8 cellular contexts compared by ENCODE assay signal in the genomic region with DNA sequence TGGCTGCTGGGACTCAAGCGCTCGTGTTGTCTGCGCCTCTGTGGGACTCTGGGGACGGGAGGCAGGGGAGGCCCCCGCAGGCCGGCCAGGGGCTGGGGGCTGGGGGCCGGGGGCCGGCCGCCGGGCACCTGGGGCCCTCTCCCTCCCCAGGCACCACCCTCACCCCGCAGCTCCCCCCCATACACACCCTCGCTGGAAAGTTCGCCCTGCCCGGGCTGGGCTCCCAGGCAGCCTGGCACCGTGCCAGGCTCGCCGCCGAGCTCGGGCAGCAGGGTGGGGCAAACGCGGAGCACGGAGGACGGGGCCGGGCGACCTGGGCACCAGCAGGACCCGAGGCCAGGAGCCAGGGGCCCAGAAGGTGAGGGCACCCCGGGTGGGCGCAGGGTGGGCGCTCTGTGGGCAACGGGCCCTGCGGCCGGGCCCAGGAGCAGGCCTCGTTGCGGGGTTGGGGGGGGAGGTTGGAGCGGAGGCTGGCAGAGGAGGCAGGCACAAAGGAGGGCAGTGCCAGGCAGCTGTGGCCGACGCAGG.
DNase-seq lines count a peak whose midpoint lies in the region; ATAC-seq, FAIRE-seq and TF ChIP-seq lines count a peak whose summit lies in the region.

No MANE protein-coding gene starts in this region.

- SMC1A ChIA-PET in GM12878 (lab: Charles Lee; ENCODE audit: uncharacterized antibody, unreplicated experiment), result no interaction called here

- no peak for FAIRE-seq in GM12878 (lab: Jason Lieb, UNC)

- WGBS in GM12878 (ENCODE audit: insufficient coverage, insufficient replicate concordance, low lambda C conversion rate, missing lambda C conversion rate), result 12% methylated on average over 10 of the region's 37 CpGs

- H3K4me3 Mint-ChIP-seq in T-helper 17 cell, result peak overlapping the region; percentile 96

- H3K27me3 ChIP-seq in HAP-1 (ENCODE audit: low read depth), result no peaks in the 10 kb centered on the region
- H3K27me3 ChIP-seq in GM12878 (replicated peaks in 1 of 2; ENCODE audit: control insufficient read depth in 2 of 2, insufficient read depth in 2 of 2, low read length in 1 of 2), result no peaks in the 10 kb centered on the region; a peak in 1 of 4 replicates

- H3K4me3 ChIP-seq in HAP-1 (peak overlapping the region; percentile 44), GM12878 (peak overlapping the region; percentile 80)

- peaks cover 6% of the 10 kb centered on the region for H3K79me2 ChIP-seq in GM12878 (ENCODE audit: control insufficient read depth, insufficient read depth, low read length)

- H3K9ac ChIP-seq in GM12878 (ENCODE audit: control insufficient read depth, insufficient read depth, low read length), result peak overlapping the region; percentile 72

- H3K4me1 ChIP-seq in HAP-1 (peaks cover 52% of the 10 kb centered on the region), GM12878 (ENCODE audit: control insufficient read depth, insufficient read depth, low read length) (peaks cover 31% of the 10 kb centered on the region)

- TF ChIP-seq CTCF in GM12878 (IDR thresholded peaks at IDR 0.05 in 2 of 3, conservative IDR thresholded peaks at IDR 0.05 in 1 of 3; ENCODE audit: control insufficient read depth in 2 of 3, extremely low read depth in 1 of 3, insufficient read depth in 1 of 3, low read depth in 3 of 3, low read length in 3 of 3), result no peak

- peaks cover 2% of the 10 kb centered on the region for H3K36me3 Mint-ChIP-seq in T-helper 17 cell (ENCODE audit: low read depth)

- intact Hi-C loops in GM12878 (cut with micrococcal nuclease; ENCODE audit: unreplicated experiment), result no loop called here

- H3K9me3 ChIP-seq in HAP-1, result no peaks in the 10 kb centered on the region
- no peaks in the 10 kb centered on the region for H3K9me3 ChIP-seq in T-helper 17 cell (ENCODE audit: control insufficient read depth, low read length, poor library complexity, severe bottlenecking)
- no peaks in the 10 kb centered on the region for H3K9me3 ChIP-seq in GM12878 (replicated peaks; ENCODE audit: control insufficient read depth, insufficient read depth, low read length)

- no peak for TF ChIP-seq EP300 in GM12878 (IDR thresholded peaks at IDR 0.05; ENCODE audit: borderline replicate concordance in 1 of 2, control insufficient read depth in 1 of 2, low read depth in 2 of 2, low read length in 2 of 2)

- peaks cover 38% of the 10 kb centered on the region for H3K4me1 Mint-ChIP-seq in T-helper 17 cell

- H3K36me3 ChIP-seq in HAP-1 (replicated peaks), result no peaks in the 10 kb centered on the region
- H3K36me3 ChIP-seq in GM12878 (ENCODE audit: control insufficient read depth in 2 of 2, insufficient read depth in 2 of 2, low read length in 1 of 2), result no peaks in the 10 kb centered on the region

- no peak for TF ChIP-seq RAD21 in GM12878 (IDR thresholded peaks at IDR 0.05; ENCODE audit: insufficient read depth, low read depth, low read length)

- H3K4me2 ChIP-seq in GM12878 (ENCODE audit: control insufficient read depth, insufficient read depth), result peak overlapping the region; percentile 90

- H2AFZ ChIP-seq in GM12878 (ENCODE audit: control insufficient read depth, low read depth, low read length), result peak overlapping the region; percentile 75

- TF ChIP-seq POLR2A in GM12878 (IDR thresholded peaks at IDR 0.05; ENCODE audit: low read depth, low read length), result peak; percentile 49

- no peaks in the 10 kb centered on the region for H3K27me3 Mint-ChIP-seq in T-helper 17 cell

- BruUV-seq in GM12878 (replicated peaks; lab: Mats Ljungman, UMichigan), result no TSS peak

- RAD21 ChIA-PET in GM12878 (lab: Charles Lee; ENCODE audit: unreplicated experiment), result no interaction called here

- peak; percentile 73 for DNase-seq in ACHN
- peak; percentile 35 to 71 for DNase-seq in HAP-1 (ENCODE audit: low spot score in 2 of 2)
- DNase-seq in T-helper 17 cell, result peak; percentile 34 to 53 (median 37)
- no peak for DNase-seq in GM12878 (ENCODE audit: low read depth, low spot score)
- DNase-seq in inferior parietal cortex (ENCODE audit: extremely low spot score), result peak; percentile 74
- DNase-seq in stimulated activated CD4-positive, alpha-beta T cell treated with anti-CD3 and anti-CD28 coated beads, Interleukin-1b, Interleukin-23, amount 100 ng/mL, for 48 hours, result peak; percentile 42
- DNase-seq in HPDE6-E6E7 (ENCODE audit: extremely low spot score), result no peak

- peak overlapping the region; percentile 65 for H3K27ac ChIP-seq in GM12878 (ENCODE audit: control insufficient read depth, insufficient read depth)

- in situ Hi-C loops in ACHN (cut with HindIII; ENCODE audit: low pct_ligation_motif_present, low pct_unique_long_range_greater_than_20kb, low sequenced_read_pairs), result no loop called here
- in situ Hi-C loops in HAP-1 (cut with MboI; ENCODE audit: low sequenced_read_pairs), result no loop called here
- in situ Hi-C loops in GM12878 (cut with MboI), result no loop called here

- H4K20me1 ChIP-seq in GM12878 (ENCODE audit: control insufficient read depth, insufficient read depth), result no peaks in the 10 kb centered on the region

- H3K27ac Mint-ChIP-seq in T-helper 17 cell, result peak overlapping the region; percentile 96

- POLR2A ChIA-PET in GM12878 (lab: Charles Lee), result no interaction called here

- CTCF ChIA-PET in GM12878 (lab: Yijun Ruan, JAX), result no interaction called here

- ATAC-seq in T-helper 17 cell (peak; percentile 62), GM12878 (peak; percentile 62), HG03565 (IDR thresholded peaks at IDR 0.05; ENCODE audit: unreplicated experiment) (no peak)

TF ChIP-seq in GM12878, 131 proteins besides CTCF, POLR2A, EP300 and RAD21:
- TF ChIP-seq EED (IDR thresholded peaks at IDR 0.05; ENCODE audit: low read depth), result no peak
- 0 out of 2 replicates have a peak, but pooled peaks have one; percentile 14 for TF ChIP-seq TAF1 (IDR thresholded peaks at IDR 0.05; ENCODE audit: borderline replicate concordance, low read depth, low read length)
- peak; percentile 62 for TF ChIP-seq SMAD1 (IDR thresholded peaks at IDR 0.05; ENCODE audit: low read depth, partially characterized antibody)
- TF ChIP-seq NBN (IDR thresholded peaks at IDR 0.05), result no peak
- TF ChIP-seq, protein P1, sequence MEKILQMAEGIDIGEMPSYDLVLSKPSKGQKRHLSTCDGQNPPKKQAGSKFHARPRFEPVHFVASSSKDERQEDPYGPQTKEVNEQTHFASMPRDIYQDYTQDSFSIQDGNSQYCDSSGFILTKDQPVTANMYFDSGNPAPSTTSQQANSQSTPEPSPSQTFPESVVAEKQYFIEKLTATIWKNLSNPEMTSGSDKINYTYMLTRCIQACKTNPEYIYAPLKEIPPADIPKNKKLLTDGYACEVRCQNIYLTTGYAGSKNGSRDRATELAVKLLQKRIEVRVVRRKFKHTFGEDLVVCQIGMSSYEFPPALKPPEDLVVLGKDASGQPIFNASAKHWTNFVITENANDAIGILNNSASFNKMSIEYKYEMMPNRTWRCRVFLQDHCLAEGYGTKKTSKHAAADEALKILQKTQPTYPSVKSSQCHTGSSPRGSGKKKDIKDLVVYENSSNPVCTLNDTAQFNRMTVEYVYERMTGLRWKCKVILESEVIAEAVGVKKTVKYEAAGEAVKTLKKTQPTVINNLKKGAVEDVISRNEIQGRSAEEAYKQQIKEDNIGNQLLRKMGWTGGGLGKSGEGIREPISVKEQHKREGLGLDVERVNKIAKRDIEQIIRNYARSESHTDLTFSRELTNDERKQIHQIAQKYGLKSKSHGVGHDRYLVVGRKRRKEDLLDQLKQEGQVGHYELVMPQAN (conservative IDR thresholded peaks at IDR 0.05), result no peak
- TF ChIP-seq BHLHE40 (IDR thresholded peaks at IDR 0.05; ENCODE audit: borderline replicate concordance in 1 of 2, low read depth in 2 of 2, low read length in 1 of 2), result 0 out of 4 replicates have a peak, but pooled peaks of 1 of the 2 experiments have one; percentile 6

Comparison
In these comparisons a context has a peak if more than half of its experiments do, and no peak if none do; other contexts are left out.
1. DNase-seq: peak in ACHN (single experiment), HAP-1 (2 of 2), T-helper 17 cell (3 of 3), inferior parietal cortex (single experiment) and stimulated activated CD4-positive, alpha-beta T cell treated with anti-CD3 and anti-CD28 coated beads, Interleukin-1b, Interleukin-23, amount 100 ng/mL, for 48 hours (single experiment); none in GM12878 (single experiment) and HPDE6-E6E7 (single experiment).